Comparison of ENCODE assay signal across 9 cellular contexts in the genomic region with DNA sequence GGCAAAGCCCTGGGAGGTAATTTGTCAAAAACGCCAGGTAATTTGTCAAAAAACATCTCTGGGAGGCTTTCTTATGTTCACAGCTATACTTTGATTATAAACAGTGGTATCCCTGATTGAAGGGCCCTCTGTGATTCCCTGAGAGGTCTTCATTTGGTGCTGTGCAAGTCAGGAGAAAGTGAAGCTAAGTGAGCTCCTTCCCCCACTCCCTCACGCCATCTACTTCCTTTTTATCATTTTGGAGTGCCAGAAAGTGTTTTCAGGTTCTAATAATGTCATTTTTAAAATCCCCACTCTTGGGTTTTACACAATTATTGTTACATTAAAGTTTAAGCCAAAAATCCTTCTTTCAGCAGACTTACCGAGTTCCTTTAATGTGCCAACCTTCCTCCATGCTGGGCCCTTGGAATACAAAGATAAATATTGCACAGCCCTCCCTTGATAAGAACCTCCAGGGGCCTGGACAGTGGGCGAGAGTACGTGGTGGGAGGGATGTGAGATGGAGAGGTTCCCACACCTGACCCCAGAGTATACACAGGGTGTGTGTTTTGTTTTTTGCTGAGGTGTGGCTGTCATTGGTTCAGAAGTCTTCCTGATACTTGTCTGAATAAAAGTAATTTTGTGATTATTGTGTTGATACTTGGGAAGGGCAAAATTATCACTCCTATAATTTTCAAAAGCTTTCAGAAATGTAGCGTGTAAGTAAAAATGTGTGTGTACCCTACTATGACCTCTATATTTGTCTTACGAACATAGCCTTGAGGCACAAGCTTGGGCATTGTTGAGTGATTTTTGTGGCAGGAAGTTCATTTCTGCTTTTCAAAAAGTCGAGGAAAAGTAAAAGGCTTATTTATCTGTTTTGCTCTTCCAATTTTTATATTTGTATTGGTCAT. TPM values are rescaled to one million over a fixed set of nuclear protein-coding genes. Genes with fewer than 3 reads are reported as not detected.
DNase-seq lines count a peak whose midpoint lies in the region; ATAC-seq and TF ChIP-seq lines count a peak whose summit lies in the region.
"Had no signal": no experiment of that assay in that cellular context is flagged by ENCODE, and none has a peak within 500 bp of the region (broad histone marks: within the 10 kb centered on the region; RNA-seq: fewer than 3 reads in every experiment).

No MANE protein-coding gene starts in this region.

- peaks cover 0 to 56% (median 35%) of the 10 kb centered on the region in 4 donors for H3K4me1 ChIP-seq in sigmoid colon
- H3K4me1 ChIP-seq in effector memory CD4-positive, alpha-beta T cell (ENCODE audit: control insufficient read depth, insufficient read depth, low read length, poor library complexity, severe bottlenecking): peaks cover 19% of the 10 kb centered on the region

- no peaks in the 10 kb centered on the region for H3K9me3 ChIP-seq in sigmoid colon
- H3K9me3 ChIP-seq in effector memory CD4-positive, alpha-beta T cell (ENCODE audit: control insufficient read depth, low read length): no peaks in the 10 kb centered on the region

- peak overlapping the region; percentile 9 to 72 (median 52) for H3K27ac ChIP-seq in sigmoid colon
- H3K27ac ChIP-seq in effector memory CD4-positive, alpha-beta T cell (ENCODE audit: insufficient read depth, low read length, poor library complexity, severe bottlenecking): no peak overlapping the region

- intact Hi-C loops in activated CD4-positive, alpha-beta T cell treated with anti-CD3 and anti-CD28 coated beads for 36 hours (cut with DNase I, micrococcal nuclease): loop anchor here (1.0 to 2.0 kb wide), 3 partner anchors 7 to 189 kb away; no protein-coding TSS in a partner anchor
- intact Hi-C loops in sigmoid colon (cut with DNase I): loop anchor here (5.0 kb wide), 1 partner anchor 452 kb away; no protein-coding TSS in a partner anchor

- no peak for TF ChIP-seq POLR2A in sigmoid colon (IDR thresholded peaks at IDR 0.05)

- peak overlapping the region in 1 of 4 donors; percentile 13 for H3K4me3 ChIP-seq in sigmoid colon
- H3K4me3 ChIP-seq in effector memory CD4-positive, alpha-beta T cell (ENCODE audit: insufficient read depth, low read depth, low read length, poor library complexity, severe bottlenecking): no peak overlapping the region

- no peak for DNase-seq in activated CD4-positive, alpha-beta T cell treated with anti-CD3 and anti-CD28 coated beads for 36 hours
- no peak for DNase-seq in activated CD4-positive, alpha-beta T cell treated with anti-CD3 and anti-CD28 coated beads, Interleukin-2, amount 50 U/mL, for 48 hours
- DNase-seq in sigmoid colon (no peak), NCI-H82 (lab: John Stamatoyannopoulos, UW) (no peak), SIG-M5 (lab: John Stamatoyannopoulos, UW) (no peak)
- DNase-seq in effector memory CD4-positive, alpha-beta T cell: no peak
- DNase-seq: IMR-90 had no signal

- H3K4me1 Mint-ChIP-seq in activated CD4-positive, alpha-beta T cell treated with anti-CD3 and anti-CD28 coated beads for 36 hours: peaks cover 77% of the 10 kb centered on the region
- peaks cover 87% of the 10 kb centered on the region for H3K4me1 Mint-ChIP-seq in activated naive CD8-positive, alpha-beta T cell (ENCODE audit: low read depth)

- peak overlapping the region; percentile 86 for H3K27ac Mint-ChIP-seq in activated CD4-positive, alpha-beta T cell treated with anti-CD3 and anti-CD28 coated beads for 36 hours
- H3K27ac Mint-ChIP-seq in activated naive CD8-positive, alpha-beta T cell: peak overlapping the region; percentile 94

- no peaks in the 10 kb centered on the region for H3K27me3 ChIP-seq in sigmoid colon
- H3K27me3 ChIP-seq in effector memory CD4-positive, alpha-beta T cell (replicated peaks; ENCODE audit: control insufficient read depth, insufficient read depth, low read length, poor library complexity, severe bottlenecking): no peaks in the 10 kb centered on the region

- H3K9me3 Mint-ChIP-seq in activated CD4-positive, alpha-beta T cell treated with anti-CD3 and anti-CD28 coated beads for 36 hours (ENCODE audit: low read depth): peaks cover 4% of the 10 kb centered on the region
- peaks cover 4% of the 10 kb centered on the region for H3K9me3 Mint-ChIP-seq in activated naive CD8-positive, alpha-beta T cell (ENCODE audit: low read depth)

- peaks cover 8% of the 10 kb centered on the region for H3K36me3 Mint-ChIP-seq in activated CD4-positive, alpha-beta T cell treated with anti-CD3 and anti-CD28 coated beads for 36 hours (ENCODE audit: low read depth)
- peaks cover 6% of the 10 kb centered on the region for H3K36me3 Mint-ChIP-seq in activated naive CD8-positive, alpha-beta T cell

- POLR2A ChIA-PET in activated CD4-positive, alpha-beta T cell treated with anti-CD3 and anti-CD28 coated beads for 36 hours (lab: Charles Lee): interaction anchor here (1.1 kb wide), 1 partner anchor 10 kb away, joined by 4 read pairs; no protein-coding TSS in a partner anchor

- no peak for ATAC-seq in activated CD4-positive, alpha-beta T cell treated with anti-CD3 and anti-CD28 coated beads for 36 hours
- peak; percentile 15 for ATAC-seq in HG03095 (IDR thresholded peaks at IDR 0.05; ENCODE audit: unreplicated experiment)

- H3K36me3 ChIP-seq in sigmoid colon: no peaks in the 10 kb centered on the region
- no peaks in the 10 kb centered on the region for H3K36me3 ChIP-seq in effector memory CD4-positive, alpha-beta T cell (ENCODE audit: control insufficient read depth, insufficient read depth, low read length)

- no peaks in the 10 kb centered on the region for H3K27me3 Mint-ChIP-seq in activated CD4-positive, alpha-beta T cell treated with anti-CD3 and anti-CD28 coated beads for 36 hours
- no peaks in the 10 kb centered on the region for H3K27me3 Mint-ChIP-seq in activated naive CD8-positive, alpha-beta T cell

- 52 to 75% methylated on average over 8 of the region's 8 CpGs for WGBS in sigmoid colon, 2 donors

- CTCF ChIA-PET in activated CD4-positive, alpha-beta T cell treated with anti-CD3 and anti-CD28 coated beads for 36 hours (lab: Charles Lee): interaction anchor here (1.8 kb wide), 1 partner anchor 20 kb away, joined by 8 read pairs; no protein-coding TSS in a partner anchor

- peak overlapping the region; percentile 57 for H3K4me3 Mint-ChIP-seq in activated CD4-positive, alpha-beta T cell treated with anti-CD3 and anti-CD28 coated beads for 36 hours
- peak overlapping the region; percentile 80 for H3K4me3 Mint-ChIP-seq in activated naive CD8-positive, alpha-beta T cell

- TF ChIP-seq CTCF in sigmoid colon (IDR thresholded peaks at IDR 0.05): no peak

- TF ChIP-seq EP300 in sigmoid colon (IDR thresholded peaks at IDR 0.05): no peak

RNA-seq across cellular contexts. Expression of a gene that starts 8.1 kb away (rescaled TPM):
- total RNA-seq in activated CD4-positive, alpha-beta T cell treated with anti-CD3 and anti-CD28 coated beads for 36 hours: 10 to 100 TPM; 59.4 to 83.8 TPM
- total RNA-seq in sigmoid colon: 10 to 100 TPM; 14.0 to 31.6 (median 27.9) TPM
- 10 to 100 TPM; 16.8 to 21.0 (median 19.1) TPM for polyA plus RNA-seq in sigmoid colon
